9 cellular contexts compared by ENCODE assay signal in the genomic region with DNA sequence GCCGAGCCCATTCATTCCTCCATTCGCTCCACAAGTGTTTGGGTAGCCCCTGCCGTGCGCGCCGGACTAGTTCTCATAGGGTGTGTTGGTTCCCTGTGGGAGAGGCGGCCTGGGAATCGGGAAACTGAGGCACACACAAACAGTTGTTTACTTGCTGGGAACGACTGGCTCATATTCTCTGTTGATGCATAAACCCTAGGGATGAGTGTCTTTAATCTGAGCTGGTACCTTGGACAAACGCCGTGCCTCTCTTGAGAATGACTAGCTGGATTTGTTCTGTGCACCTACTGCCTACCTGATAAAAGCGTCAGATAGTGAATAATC. TPM values are rescaled to one million over a fixed set of nuclear protein-coding genes. Genes with fewer than 3 reads are reported as not detected.
A peak's percentile ranks its signal among the peaks of the same experiment; 100 is the strongest.
DNase-seq lines count a peak whose midpoint lies in the region; ATAC-seq and TF ChIP-seq lines count a peak whose summit lies in the region.
"Had no signal": no experiment of that assay in that cellular context is flagged by ENCODE, and none has a peak within 500 bp of the region (broad histone marks: within the 10 kb centered on the region; RNA-seq: fewer than 3 reads in every experiment).

No MANE protein-coding gene starts in this region.

- no peaks in the 10 kb centered on the region for H3K27me3 Mint-ChIP-seq in CD8-positive, alpha-beta memory T cell
- no peaks in the 10 kb centered on the region for H3K27me3 Mint-ChIP-seq in activated B cell treated with CpG ODN at 0.5 μM for 24 hours

- H3K27ac Mint-ChIP-seq in CD8-positive, alpha-beta memory T cell = peak overlapping the region; percentile 55 to 93 (median 88)
- H3K27ac Mint-ChIP-seq in activated B cell treated with CpG ODN at 0.5 μM for 24 hours = peak overlapping the region; percentile 70

- H3K4me1 Mint-ChIP-seq in CD8-positive, alpha-beta memory T cell = peaks cover 18 to 36% (median 32%) of the 10 kb centered on the region in 3 donors
- H3K4me1 Mint-ChIP-seq in activated B cell treated with CpG ODN at 0.5 μM for 24 hours = peaks cover 13% of the 10 kb centered on the region

- peaks cover 14% of the 10 kb centered on the region for H3K4me1 ChIP-seq in CD8-positive, alpha-beta memory T cell (ENCODE audit: insufficient read depth, low read length)
- peaks cover 43% of the 10 kb centered on the region for H3K4me1 ChIP-seq in psoas muscle

- H3K27ac ChIP-seq in CD8-positive, alpha-beta memory T cell (ENCODE audit: low read depth, low read length) = peak overlapping the region; percentile 46
- H3K27ac ChIP-seq in psoas muscle = peak overlapping the region; percentile 95

- peak overlapping the region; percentile 85 to 96 (median 89) for H3K4me3 Mint-ChIP-seq in CD8-positive, alpha-beta memory T cell
- H3K4me3 Mint-ChIP-seq in activated B cell treated with CpG ODN at 0.5 μM for 24 hours = peak overlapping the region; percentile 84

- no peak for DNase-seq in CD8-positive, alpha-beta memory T cell
- DNase-seq in activated B cell treated with CpG ODN at 0.5 μM for 24 hours (no peak), fibroblast of pulmonary artery (ENCODE audit: low read depth) (no peak), psoas muscle (no peak), NCI-H510A (lab: John Stamatoyannopoulos, UW) (no peak)

- 18 to 29% (median 19%) methylated on average over 12 of the region's 12 CpGs for WGBS in psoas muscle, 3 donors

- H3K36me3 Mint-ChIP-seq in CD8-positive, alpha-beta memory T cell = peaks cover 0 to 3% (median 0%) of the 10 kb centered on the region in 3 donors
- H3K36me3 Mint-ChIP-seq in activated B cell treated with CpG ODN at 0.5 μM for 24 hours (ENCODE audit: low read depth) = no peaks in the 10 kb centered on the region

- no peak for ATAC-seq in activated B cell treated with CpG ODN at 0.5 μM for 24 hours (ENCODE audit: low read depth)
- peak in 2 of 4 donors; percentile 17 to 24 for ATAC-seq in psoas muscle
- no peak for ATAC-seq in GM21576 (IDR thresholded peaks at IDR 0.05; ENCODE audit: unreplicated experiment)
- no peak for ATAC-seq in HG03457 (IDR thresholded peaks at IDR 0.05; ENCODE audit: unreplicated experiment)
- no peak for ATAC-seq in GM18511 (IDR thresholded peaks at IDR 0.05; ENCODE audit: unreplicated experiment)

- TF ChIP-seq CTCF in activated B cell treated with CpG ODN at 0.5 μM for 24 hours (IDR thresholded peaks at IDR 0.05) (no peak), fibroblast of pulmonary artery (IDR thresholded peaks at IDR 0.05; ENCODE audit: low read length, missing control alignments) (no peak), psoas muscle (IDR thresholded peaks at IDR 0.05) (peak; percentile 13)

- no peaks in the 10 kb centered on the region for H3K36me3 ChIP-seq in CD8-positive, alpha-beta memory T cell (ENCODE audit: insufficient read depth, low read length)
- H3K36me3 ChIP-seq in psoas muscle (ENCODE audit: insufficient read depth in 1 of 2, low read depth in 1 of 2) = peaks cover 0 to under 1% of the 10 kb centered on the region in 2 donors

- CTCF ChIA-PET in CD8-positive, alpha-beta memory T cell (lab: Charles Lee) = interaction anchor here (1.0 to 2.8 kb wide), 10 partner anchors 9 to 306 kb away, joined by 3 to 12 read pairs (median 4); a partner anchor contains a TSS
- CTCF ChIA-PET in activated B cell treated with CpG ODN at 0.5 μM for 24 hours (lab: Charles Lee) = no interaction called here

- H3K9me3 ChIP-seq in CD8-positive, alpha-beta memory T cell (ENCODE audit: low read length) = no peaks in the 10 kb centered on the region
- H3K9me3 ChIP-seq in psoas muscle = no peaks in the 10 kb centered on the region

- intact Hi-C loops in activated B cell treated with CpG ODN at 0.5 μM for 24 hours (cut with micrococcal nuclease) = loop anchor here (2.0 to 10.0 kb wide), 2 partner anchors 34 to 160 kb away; a partner anchor contains a TSS
- intact Hi-C loops in psoas muscle (cut with DNase I) = loop anchor here in 1 of 2 donors (10.0 kb wide), 1 partner anchor 260 kb away; no protein-coding TSS in a partner anchor

- H3K4me3 ChIP-seq in CD8-positive, alpha-beta memory T cell (ENCODE audit: low read length) = peak overlapping the region; percentile 59
- H3K4me3 ChIP-seq in fibroblast of pulmonary artery (replicated peaks; ENCODE audit: low read depth, low read length) (peak overlapping the region; percentile 53), psoas muscle (peak overlapping the region; percentile 88)

- no peaks in the 10 kb centered on the region for H3K27me3 ChIP-seq in CD8-positive, alpha-beta memory T cell (ENCODE audit: insufficient read depth, low read length, poor library complexity, severe bottlenecking)
- H3K27me3 ChIP-seq in psoas muscle (ENCODE audit: insufficient read depth in 3 of 3, low read length in 2 of 3) = no peaks in the 10 kb centered on the region

- H3K9me3 Mint-ChIP-seq in CD8-positive, alpha-beta memory T cell = no peaks in the 10 kb centered on the region
- no peaks in the 10 kb centered on the region for H3K9me3 Mint-ChIP-seq in activated B cell treated with CpG ODN at 0.5 μM for 24 hours

- POLR2A ChIA-PET in CD8-positive, alpha-beta memory T cell (lab: Charles Lee) = interaction anchor here (0.5 to 2.6 kb wide), 3 partner anchors 9 to 607 kb away, joined by 3 to 25 read pairs (median 8); a partner anchor contains a TSS
- POLR2A ChIA-PET in activated B cell treated with CpG ODN at 0.5 μM for 24 hours (lab: Charles Lee) = interaction anchor here (1.6 to 2.8 kb wide), 3 partner anchors 34 to 275 kb away, joined by 5 to 16 read pairs (median 10); a partner anchor contains a TSS

RNA-seq across cellular contexts. Expression of a gene that starts 0.7 kb away (rescaled TPM):
- 10 to 100 TPM; 32.6 to 35.3 TPM for total RNA-seq in CD8-positive, alpha-beta memory T cell
- 12.3 TPM for polyA plus RNA-seq in CD8-positive, alpha-beta memory T cell
- total RNA-seq in activated B cell treated with CpG ODN at 0.5 μM for 24 hours = 18.8 and 22.3 TPM in 2 replicates
- total RNA-seq in psoas muscle = 100 to 1,000 TPM in 3 of 4 donors, 10 to 100 TPM in 1; 78.5 to 263 (median 184) TPM
- polyA plus RNA-seq in psoas muscle = 100 to 1,000 TPM; 154 to 276 (median 188) TPM
- total RNA-seq: osteocyte had no signal

RNA-seq across cellular contexts. Expression of a gene that starts 30.7 kb away (rescaled TPM):
- not detected for total RNA-seq in CD8-positive, alpha-beta memory T cell
- polyA plus RNA-seq in CD8-positive, alpha-beta memory T cell = 0.06 TPM
- total RNA-seq in activated B cell treated with CpG ODN at 0.5 μM for 24 hours (0.07 and 0.15 TPM in 2 replicates), psoas muscle (under 1 TPM in 1 of 4 donors, not detected in 3; 0.12 TPM)
- polyA plus RNA-seq in psoas muscle = under 1 TPM; 0.43 to 0.64 (median 0.59) TPM
- total RNA-seq: osteocyte had no signal

RNA-seq across cellular contexts. Expression of a gene that starts 34.3 kb away (rescaled TPM):
- 10 to 100 TPM; 60.2 to 62.9 TPM for total RNA-seq in CD8-positive, alpha-beta memory T cell
- polyA plus RNA-seq in CD8-positive, alpha-beta memory T cell = 82.5 TPM
- total RNA-seq in activated B cell treated with CpG ODN at 0.5 μM for 24 hours (43.2 and 46.0 TPM in 2 replicates), psoas muscle (10 to 100 TPM; 17.7 to 38.6 (median 30.8) TPM)
- polyA plus RNA-seq in psoas muscle = 10 to 100 TPM; 32.9 to 48.9 (median 39.7) TPM
